ENCODE assay signal across 10 cellular contexts in the genomic region with DNA sequence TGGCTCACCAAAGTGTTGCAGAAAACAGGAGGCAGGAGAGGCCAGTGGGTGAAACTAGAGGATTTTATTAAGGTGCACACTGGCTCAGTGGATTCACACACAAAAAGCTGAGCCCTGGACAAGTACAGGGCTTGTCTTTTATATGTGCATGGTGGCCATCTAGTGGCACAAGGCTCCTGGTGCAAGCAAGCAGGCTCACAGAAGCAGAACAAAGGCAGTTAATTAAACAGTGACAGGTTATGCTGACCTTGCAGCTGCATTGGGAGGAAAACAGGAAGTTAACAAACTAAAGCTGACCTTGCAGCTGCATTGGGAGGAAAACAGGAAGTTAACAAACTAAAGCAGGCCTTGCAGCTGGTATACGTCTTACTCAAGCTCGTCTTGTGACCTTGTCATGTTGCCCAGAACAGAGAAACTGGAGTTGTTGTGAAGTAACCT.
DNase-seq lines count a peak whose midpoint lies in the region; ATAC-seq lines count a peak whose summit lies in the region.
"Had no signal": no experiment of that assay in that cellular context is flagged by ENCODE, and none has a peak within 500 bp of the region (broad histone marks: within the 10 kb centered on the region; RNA-seq: fewer than 3 reads in every experiment).

No MANE protein-coding gene starts in this region.

- peaks cover 13% of the 10 kb centered on the region for H3K9me3 ChIP-seq in T-helper 17 cell (ENCODE audit: control insufficient read depth, low read length, poor library complexity, severe bottlenecking)

- no peaks in the 10 kb centered on the region for H3K4me1 Mint-ChIP-seq in T-helper 17 cell

- ATAC-seq in HG03159 (IDR thresholded peaks at IDR 0.05; ENCODE audit: unreplicated experiment) = peak; percentile 56
- peak; percentile 67 for ATAC-seq in T-helper 17 cell
- no peak for ATAC-seq in GM19395 (IDR thresholded peaks at IDR 0.05; ENCODE audit: unreplicated experiment)

- H3K27ac Mint-ChIP-seq in T-helper 17 cell = no peak overlapping the region

- DNase-seq in GF-D8 (lab: John Stamatoyannopoulos, UW) (peak; percentile 92), T-helper 17 cell (no peak), kidney tubule cell (ENCODE audit: low spot score) (peak; percentile 62), superior temporal gyrus (ENCODE audit: extremely low spot score) (no peak), NCI-H510A treated with DMSO at 0.1 percent for 48 hours (lab: John Stamatoyannopoulos, UW) (no peak), DMS79 treated with DMSO at 0.1 percent for 48 hours (lab: John Stamatoyannopoulos, UW) (no peak)
- DNase-seq: central memory CD4-positive, alpha-beta T cell; NCI-H187 treated with DMSO at 0.1 percent for 48 hours had no signal

- no peaks in the 10 kb centered on the region for H3K27me3 Mint-ChIP-seq in T-helper 17 cell

- no peaks in the 10 kb centered on the region for H3K36me3 Mint-ChIP-seq in T-helper 17 cell (ENCODE audit: low read depth)

- H3K4me3 Mint-ChIP-seq in T-helper 17 cell = no peak overlapping the region

Comparison
In these comparisons a context has a peak if more than half of its experiments do, and no peak if none do; other contexts are left out.
1. DNase-seq: peak in GF-D8 (single experiment) and kidney tubule cell (single experiment); none in T-helper 17 cell (0 of 3), superior temporal gyrus (single experiment), NCI-H510A treated with DMSO at 0.1 percent for 48 hours (single experiment) and DMS79 treated with DMSO at 0.1 percent for 48 hours (single experiment).